In the genomic region with DNA sequence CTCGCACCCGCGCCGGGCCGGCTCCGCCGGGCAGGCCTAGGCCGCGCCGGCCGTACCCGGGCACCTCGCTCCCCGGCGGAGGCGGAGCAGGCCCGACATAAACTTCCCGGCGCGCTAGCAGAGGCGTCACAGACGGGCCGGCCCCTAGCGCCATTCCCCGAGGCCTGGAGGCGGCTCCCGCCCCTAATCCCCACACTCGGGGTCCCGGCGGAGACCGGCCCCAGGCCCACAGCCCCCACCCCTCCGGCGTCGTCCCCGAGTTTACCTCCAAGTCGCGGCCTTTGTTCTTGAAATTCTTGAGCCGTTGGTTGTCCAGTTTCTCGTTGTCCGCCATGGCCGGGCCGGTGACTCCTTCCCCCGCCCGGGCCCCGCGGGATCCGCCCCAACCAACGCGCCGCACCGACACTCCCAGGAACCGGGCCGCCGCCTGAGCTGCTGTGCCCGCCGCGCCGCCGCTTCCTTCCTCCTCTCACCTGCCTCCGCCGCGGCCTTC, we compare ENCODE assay signal across 8 cellular contexts. TPM values are rescaled to one million over a fixed set of nuclear protein-coding genes. Genes with fewer than 3 reads are reported as not detected.
A peak's percentile ranks its signal among the peaks of the same experiment; 100 is the strongest.
DNase-seq lines count a peak whose midpoint lies in the region; ATAC-seq and TF ChIP-seq lines count a peak whose summit lies in the region.

No MANE protein-coding gene starts in this region.

- no peak for TF ChIP-seq POLR2A in esophagus muscularis mucosa (IDR thresholded peaks at IDR 0.05; ENCODE audit: low read depth)

- H3K4me3 ChIP-seq in esophagus muscularis mucosa (peak overlapping the region; percentile 85 to 96 (median 90)), thoracic aorta (peak overlapping the region; percentile 98)

- peaks cover 30 to 64% (median 55%) of the 10 kb centered on the region in 4 donors for H3K4me1 Mint-ChIP-seq in naive thymus-derived CD8-positive, alpha-beta T cell

- H3K36me3 ChIP-seq in esophagus muscularis mucosa (peaks cover 0 to 8% (median 3%) of the 10 kb centered on the region in 4 donors), thoracic aorta (no peaks in the 10 kb centered on the region)

- no peaks in the 10 kb centered on the region for H3K9me3 ChIP-seq in esophagus muscularis mucosa
- H3K9me3 ChIP-seq in thoracic aorta: no peaks in the 10 kb centered on the region

- H3K27ac ChIP-seq in esophagus muscularis mucosa (replicated peaks in 1 of 4): peak overlapping the region; percentile 98 to 99 (median 99)
- H3K27ac ChIP-seq in thoracic aorta: peak overlapping the region; percentile 92 to 98

- H3K36me3 Mint-ChIP-seq in naive thymus-derived CD8-positive, alpha-beta T cell: peaks cover under 1 to 10% (median 10%) of the 10 kb centered on the region in 3 donors

- POLR2A ChIA-PET in naive thymus-derived CD8-positive, alpha-beta T cell (lab: Charles Lee): interaction anchor here (2.3 kb wide), 1 partner anchor 115 kb away, joined by 14 read pairs; a partner anchor contains a TSS

- H3K27me3 Mint-ChIP-seq in naive thymus-derived CD8-positive, alpha-beta T cell: no peaks in the 10 kb centered on the region

- peak; percentile 38 for ATAC-seq in HG02884 (IDR thresholded peaks at IDR 0.05; ENCODE audit: unreplicated experiment)
- peak; percentile 41 to 49 for ATAC-seq in naive thymus-derived CD8-positive, alpha-beta T cell
- peak; percentile 76 for ATAC-seq in thoracic aorta (ENCODE audit: insufficient number of reproducible peaks, low FRiP score, low read depth)

- H3K27me3 ChIP-seq in esophagus muscularis mucosa: no peaks in the 10 kb centered on the region
- H3K27me3 ChIP-seq in thoracic aorta (replicated peaks; ENCODE audit: insufficient read depth): no peaks in the 10 kb centered on the region

- peak overlapping the region in 9 of 10 donors; percentile 90 to 99 (median 96) for H3K27ac Mint-ChIP-seq in naive thymus-derived CD8-positive, alpha-beta T cell

- peak; percentile 88 for DNase-seq in activated effector memory CD4-positive, alpha-beta T cell treated with anti-CD3 and anti-CD28 coated beads, Interleukin-2, amount 50 U/mL, for 16 hours
- DNase-seq in activated effector memory CD4-positive, alpha-beta T cell treated with Interleukin-2 at 50 U/mL for 16 hours: no peak
- DNase-seq in NCI-H2171 (lab: John Stamatoyannopoulos, UW) (peak; percentile 63), esophagus muscularis mucosa (ENCODE audit: extremely low spot score) (peak; percentile 94), thoracic aorta (ENCODE audit: low spot score) (no peak)
- peak; percentile 65 for DNase-seq in activated CD8-positive, alpha-beta memory T cell treated with anti-CD3 and anti-CD28 coated beads, Interleukin-2, amount 50 U/mL, for 4 hours
- DNase-seq in naive thymus-derived CD8-positive, alpha-beta T cell: peak in 6 of 10 donors; percentile 41 to 83 (median 53)

- under 1% methylated on average over 52 of the region's 62 CpGs for WGBS in esophagus muscularis mucosa

- H3K4me1 ChIP-seq in esophagus muscularis mucosa (peaks cover 47 to 62% (median 55%) of the 10 kb centered on the region in 4 donors), thoracic aorta (ENCODE audit: control insufficient read depth in 1 of 2, low read depth in 2 of 2) (peaks cover 41 to 43% of the 10 kb centered on the region in 2 donors)

- intact Hi-C loops in esophagus muscularis mucosa (cut with DNase I): loop anchor here (5.0 to 10.0 kb wide), 2 partner anchors 160 to 192 kb away; a partner anchor contains a TSS

- TF ChIP-seq EP300 in esophagus muscularis mucosa (IDR thresholded peaks at IDR 0.05): no peak

- peak overlapping the region; percentile 93 to 98 (median 96) for H3K4me3 Mint-ChIP-seq in naive thymus-derived CD8-positive, alpha-beta T cell

- no peak for TF ChIP-seq CTCF in esophagus muscularis mucosa (IDR thresholded peaks at IDR 0.05)
- TF ChIP-seq CTCF in thoracic aorta (IDR thresholded peaks at IDR 0.05): no peak

- H3K9me3 Mint-ChIP-seq in naive thymus-derived CD8-positive, alpha-beta T cell: peaks cover 0 to 21% (median 9%) of the 10 kb centered on the region in 9 donors

RNA-seq across cellular contexts. Expression of a gene that starts 0.4 kb away (rescaled TPM):
- 10 to 100 TPM; 48.2 to 60.6 (median 55.3) TPM for total RNA-seq in esophagus muscularis mucosa
- 10 to 100 TPM; 50.4 to 54.4 TPM for total RNA-seq in naive thymus-derived CD8-positive, alpha-beta T cell
- 1 to 10 TPM; 6.2 to 8.1 (median 6.3) TPM for polyA plus RNA-seq in naive thymus-derived CD8-positive, alpha-beta T cell
- total RNA-seq in thoracic aorta: 10 to 100 TPM; 24.2 to 58.1 TPM

Comparison
In these comparisons a context has a peak if more than half of its experiments do, and no peak if none do; other contexts are left out.
1. DNase-seq: peak in activated effector memory CD4-positive, alpha-beta T cell treated with anti-CD3 and anti-CD28 coated beads, Interleukin-2, amount 50 U/mL, for 16 hours (single experiment), NCI-H2171 (single experiment), activated CD8-positive, alpha-beta memory T cell treated with anti-CD3 and anti-CD28 coated beads, Interleukin-2, amount 50 U/mL, for 4 hours (single experiment), esophagus muscularis mucosa (single experiment) and naive thymus-derived CD8-positive, alpha-beta T cell (6 of 10); none in activated effector memory CD4-positive, alpha-beta T cell treated with Interleukin-2 at 50 U/mL for 16 hours (single experiment) and thoracic aorta (single experiment).
2. Peak in every context shown above with its lines, with median percentiles within 50 percentile points of each other: ATAC-seq.